8 cellular contexts compared by ENCODE assay signal in genomic region chrX:1452497-1453389, GRCh38. TPM values are rescaled to one million over a fixed set of nuclear protein-coding genes. Genes with fewer than 3 reads are reported as not detected.
DNase-seq lines count a peak whose midpoint lies in the region; ATAC-seq and TF ChIP-seq lines count a peak whose summit lies in the region.

ASMTL (minus strand) TSS chrX:1452909; CDS start chrX:1452840, 69 bp downstream.

- H3K9me3 ChIP-seq in ascending aorta (no peaks in the 10 kb centered on the region), sigmoid colon (no peaks in the 10 kb centered on the region)

- H3K27me3 ChIP-seq in ascending aorta (no peaks in the 10 kb centered on the region), sigmoid colon (no peaks in the 10 kb centered on the region)

- intact Hi-C loops in ascending aorta (cut with DNase I) (loop anchor here (1.0 to 10.0 kb wide), 7 partner anchors 60 to 1476 kb away; partner anchors contain the start of genes DHRSX, PPP2R3B, SLC25A6 and ZBED1), sigmoid colon (cut with DNase I) (loop anchor here (1.0 to 5.0 kb wide), 6 partner anchors 60 to 1240 kb away; partner anchors contain the start of genes CD99, GTPBP6 and SLC25A6)

- ATAC-seq in HG02852 (IDR thresholded peaks at IDR 0.05; ENCODE audit: unreplicated experiment) = peak; percentile 61

- WGBS in sigmoid colon, 2 donors = 1% methylated on average over 76 of the region's 76 CpGs

- H3K4me3 ChIP-seq in ascending aorta = peak within 1 kb of the TSS; percentile 89 to 100
- H3K4me3 ChIP-seq in sigmoid colon = peak within 1 kb of the TSS; percentile 86 to 99 (median 94)

- peak; percentile 99 for DNase-seq in GM13977 (ENCODE audit: low spot score)
- peak; percentile 96 to 100 for DNase-seq in ascending aorta (ENCODE audit: low spot score in 2 of 2)
- peak; percentile 96 for DNase-seq in hepatic stellate cell (ENCODE audit: low spot score)
- DNase-seq in sigmoid colon = peak; percentile 100
- DNase-seq in DMS114 treated with DMSO at 0.1 percent for 48 hours (lab: John Stamatoyannopoulos, UW; ENCODE audit: unreplicated experiment) = no peak
- no peak for DNase-seq in NCI-H345 treated with DMSO at 0.1 percent for 48 hours (lab: John Stamatoyannopoulos, UW; ENCODE audit: unreplicated experiment)

- no peaks in the 10 kb centered on the region for H3K36me3 ChIP-seq in ascending aorta
- H3K36me3 ChIP-seq in sigmoid colon = no peaks in the 10 kb centered on the region

- in situ Hi-C loops in GM13977 (cut with MboI; ENCODE audit: low pct_unique_long_range_greater_than_20kb, low sequenced_read_pairs, unreplicated experiment) = no loop called here

- H3K27ac ChIP-seq in ascending aorta (peak within 1 kb of the TSS; percentile 92 to 95), sigmoid colon (peak within 1 kb of the TSS; percentile 91 to 97 (median 96))

- TF ChIP-seq CTCF in GM13977 (IDR thresholded peaks at IDR 0.05; ENCODE audit: extremely low read depth, insufficient read depth, missing control alignments) (no peak), ascending aorta (IDR thresholded peaks at IDR 0.05) (no peak), sigmoid colon (IDR thresholded peaks at IDR 0.05) (no peak)

- peak; percentile 93 for TF ChIP-seq POLR2A in Raji (IDR thresholded peaks at IDR 0.05; ENCODE audit: insufficient read depth, low read depth, low read length)
- peak; percentile 27 to 54 for TF ChIP-seq POLR2A in sigmoid colon (IDR thresholded peaks at IDR 0.05)

- TF ChIP-seq EP300 in sigmoid colon (IDR thresholded peaks at IDR 0.05) = no peak

- H3K4me1 ChIP-seq in ascending aorta = peaks cover 12 to 13% of the 10 kb centered on the region in 2 donors
- peaks cover 0 to 33% (median 27%) of the 10 kb centered on the region in 4 donors for H3K4me1 ChIP-seq in sigmoid colon

RNA-seq across cellular contexts. Expression of gene ASMTL, which starts in this region (rescaled TPM):
- total RNA-seq in ascending aorta (27.1 TPM), sigmoid colon (10 to 100 TPM; 20.8 to 30.6 (median 29.3) TPM)
- polyA plus RNA-seq in sigmoid colon = 10 to 100 TPM; 11.8 to 24.0 (median 21.0) TPM

Comparison
In these comparisons a context has a peak if more than half of its experiments do, and no peak if none do; other contexts are left out.
1. DNase-seq: peak in GM13977 (single experiment), ascending aorta (2 of 2), hepatic stellate cell (single experiment) and sigmoid colon (single experiment); none in DMS114 treated with DMSO at 0.1 percent for 48 hours (single experiment) and NCI-H345 treated with DMSO at 0.1 percent for 48 hours (single experiment).